Comparison of ENCODE assay signal across 9 cellular contexts in genomic region chr4:10095296-10095991, GRCh38. TPM values are rescaled to one million over a fixed set of nuclear protein-coding genes. Genes with fewer than 3 reads are reported as not detected.
DNase-seq lines count a peak whose midpoint lies in the region; ATAC-seq, FAIRE-seq and TF ChIP-seq lines count a peak whose summit lies in the region.
"Had no signal": no experiment of that assay in that cellular context is flagged by ENCODE, and none has a peak within 500 bp of the region (broad histone marks: within the 10 kb centered on the region; RNA-seq: fewer than 3 reads in every experiment).

No MANE protein-coding gene starts in this region.

- peak overlapping the region; percentile 21 to 97 (median 89); a peak in 21 of 22 replicates for H3K27ac ChIP-seq in BLaER1 treated with 17β-estradiol and CSF1 and Interleukin-3, amounts not matched to agents 10 nM and 100 nM
- peak overlapping the region; percentile 76 for H3K27ac ChIP-seq in GM12878 (ENCODE audit: control insufficient read depth, insufficient read depth)

- TF ChIP-seq EP300 in GM12878 (IDR thresholded peaks at IDR 0.05; ENCODE audit: borderline replicate concordance in 1 of 2, control insufficient read depth in 1 of 2, low read depth in 2 of 2, low read length in 2 of 2) = no peak

- no peak for TF ChIP-seq CTCF in GM12878 (IDR thresholded peaks at IDR 0.05 in 2 of 3, conservative IDR thresholded peaks at IDR 0.05 in 1 of 3; ENCODE audit: control insufficient read depth in 2 of 3, extremely low read depth in 1 of 3, insufficient read depth in 1 of 3, low read depth in 3 of 3, low read length in 3 of 3)

- intact Hi-C loops in GM12878 (cut with micrococcal nuclease; ENCODE audit: unreplicated experiment) = no loop called here

- H3K27me3 ChIP-seq in BLaER1 treated with 17β-estradiol and CSF1 and Interleukin-3, amounts not matched to agents 10 nM and 100 nM = no peaks in the 10 kb centered on the region
- H3K27me3 ChIP-seq in GM12878 (replicated peaks in 1 of 2; ENCODE audit: control insufficient read depth in 2 of 2, insufficient read depth in 2 of 2, low read length in 1 of 2) = no peaks in the 10 kb centered on the region

- H3K27ac Mint-ChIP-seq in naive thymus-derived CD8-positive, alpha-beta T cell = peak overlapping the region; percentile 70 to 97 (median 90)
- H3K27ac Mint-ChIP-seq: endodermal cell had no signal

- no TSS peak for BruUV-seq in GM12878 (replicated peaks; lab: Mats Ljungman, UMichigan)

- H3K9me3 Mint-ChIP-seq in naive thymus-derived CD8-positive, alpha-beta T cell = no peaks in the 10 kb centered on the region
- H3K9me3 Mint-ChIP-seq: endodermal cell had no signal

- H3K4me3 Mint-ChIP-seq in naive thymus-derived CD8-positive, alpha-beta T cell = peak overlapping the region in 8 of 10 donors; percentile 41 to 76 (median 58)
- H3K4me3 Mint-ChIP-seq: endodermal cell had no signal

- peak overlapping the region; percentile 29 to 85 (median 73); a peak in 21 of 22 replicates for H3K9ac ChIP-seq in BLaER1 treated with 17β-estradiol and CSF1 and Interleukin-3, amounts not matched to agents 10 nM and 100 nM
- H3K9ac ChIP-seq in GM12878 (ENCODE audit: control insufficient read depth, insufficient read depth, low read length) = peak overlapping the region; percentile 38; the same call in 1 of the 2 replicates

- DNase-seq in GM12878 (ENCODE audit: low read depth, low spot score) (no peak), hippocampal formation (lab: John Stamatoyannopoulos, UW) (no peak), COLO668 (lab: John Stamatoyannopoulos, UW; ENCODE audit: unreplicated experiment) (no peak), anterior cingulate cortex (lab: John Stamatoyannopoulos, UW) (no peak), NCI-H2107 treated with DMSO at 0.1 percent for 48 hours (lab: John Stamatoyannopoulos, UW; ENCODE audit: unreplicated experiment) (no peak)
- no peak for DNase-seq in naive thymus-derived CD8-positive, alpha-beta T cell
- DNase-seq: endodermal cell had no signal

- no peak overlapping the region for H2AFZ ChIP-seq in GM12878 (ENCODE audit: control insufficient read depth, low read depth, low read length)

- CTCF ChIA-PET in GM12878 (lab: Yijun Ruan, JAX) = interaction anchor here (0.6 to 2.0 kb wide), 2 partner anchors 22 to 374 kb away, joined by 3 to 4 read pairs; no protein-coding TSS in a partner anchor

- H3K4me1 ChIP-seq in BLaER1 treated with 17β-estradiol and CSF1 and Interleukin-3, amounts not matched to agents 10 nM and 100 nM = peaks cover 99 to 100% (median 100%) of the 10 kb centered on the region in 10 experiments
- peaks cover 40% of the 10 kb centered on the region for H3K4me1 ChIP-seq in GM12878 (ENCODE audit: control insufficient read depth, insufficient read depth, low read length)

- ATAC-seq in HG03066 (IDR thresholded peaks at IDR 0.05; ENCODE audit: low read depth, unreplicated experiment) (peak; percentile 34), GM12878 (peak; percentile 28)
- peak in 1 of 2 donors; percentile 15 for ATAC-seq in naive thymus-derived CD8-positive, alpha-beta T cell

- in situ Hi-C loops in GM12878 (cut with MboI) = no loop called here

- H3K36me3 ChIP-seq in BLaER1 treated with 17β-estradiol and CSF1 and Interleukin-3, amounts not matched to agents 10 nM and 100 nM = peaks cover 59 to 95% (median 85%) of the 10 kb centered on the region in 11 experiments
- peaks cover 61 to 87% of the 10 kb centered on the region in 2 experiments for H3K36me3 ChIP-seq in GM12878 (ENCODE audit: control insufficient read depth in 2 of 2, insufficient read depth in 2 of 2, low read length in 1 of 2)

- peaks cover 47 to 98% (median 92%) of the 10 kb centered on the region in 4 donors for H3K4me1 Mint-ChIP-seq in naive thymus-derived CD8-positive, alpha-beta T cell

- POLR2A ChIA-PET in GM12878 (lab: Charles Lee) = interaction anchor here (1.0 to 3.8 kb wide), 3 partner anchors 13 to 26 kb away, joined by 3 to 32 read pairs (median 3); partner anchors contain the start of gene WDR1
- POLR2A ChIA-PET in naive thymus-derived CD8-positive, alpha-beta T cell (lab: Charles Lee) = interaction anchor here (0.5 to 17.3 kb wide), 4 partner anchors 8 to 361 kb away, joined by 3 to 349 read pairs (median 4); partner anchors contain the start of gene WDR1

- SMC1A ChIA-PET in GM12878 (lab: Charles Lee; ENCODE audit: uncharacterized antibody, unreplicated experiment) = interaction anchor here (1.3 kb wide), 1 partner anchor 23 kb away, joined by 7 read pairs; no protein-coding TSS in a partner anchor

- peak; percentile 31; the same call in 1 of the 2 replicates for TF ChIP-seq POLR2A in GM12878 (IDR thresholded peaks at IDR 0.05; ENCODE audit: low read depth, low read length)

- peak overlapping the region; percentile 82 to 98 (median 96) for H3K4me2 ChIP-seq in BLaER1 treated with 17β-estradiol and CSF1 and Interleukin-3, amounts not matched to agents 10 nM and 100 nM
- peak overlapping the region; percentile 21; the same call in 1 of the 2 replicates for H3K4me2 ChIP-seq in GM12878 (ENCODE audit: control insufficient read depth, insufficient read depth)

- H3K79me2 ChIP-seq in GM12878 (ENCODE audit: control insufficient read depth, insufficient read depth, low read length) = peaks cover 46% of the 10 kb centered on the region

- 71% methylated on average over 13 of the region's 13 CpGs for WGBS in GM12878 (ENCODE audit: insufficient coverage, insufficient replicate concordance, low lambda C conversion rate, missing lambda C conversion rate)

- RAD21 ChIA-PET in GM12878 (lab: Charles Lee; ENCODE audit: unreplicated experiment) = interaction anchor here (1.1 to 2.2 kb wide), 2 partner anchors 19 to 22 kb away, joined by 3 to 12 read pairs; partner anchors contain the start of gene WDR1

- TF ChIP-seq RAD21 in GM12878 (IDR thresholded peaks at IDR 0.05; ENCODE audit: insufficient read depth, low read depth, low read length) = no peak

- peaks cover 0 to 94% (median 14%) of the 10 kb centered on the region in 3 donors for H3K36me3 Mint-ChIP-seq in naive thymus-derived CD8-positive, alpha-beta T cell

- FAIRE-seq in GM12878 (lab: Jason Lieb, UNC) = no peak

- H3K27me3 Mint-ChIP-seq in naive thymus-derived CD8-positive, alpha-beta T cell = no peaks in the 10 kb centered on the region

- H3K9me3 ChIP-seq in BLaER1 treated with 17β-estradiol and CSF1 and Interleukin-3, amounts not matched to agents 10 nM and 100 nM (replicated peaks in 1 of 11) = no peaks in the 10 kb centered on the region
- H3K9me3 ChIP-seq in GM12878 (replicated peaks; ENCODE audit: control insufficient read depth, insufficient read depth, low read length) = no peaks in the 10 kb centered on the region

- peak overlapping the region in 8 of 10 experiments; percentile 15 to 50 (median 42); a peak in 13 of 20 replicates for H3K4me3 ChIP-seq in BLaER1 treated with 17β-estradiol and CSF1 and Interleukin-3, amounts not matched to agents 10 nM and 100 nM
- no peak overlapping the region for H3K4me3 ChIP-seq in GM12878

- H4K20me1 ChIP-seq in BLaER1 treated with 17β-estradiol and CSF1 and Interleukin-3, amounts not matched to agents 10 nM and 100 nM = peaks cover 57 to 100% (median 97%) of the 10 kb centered on the region in 11 experiments
- H4K20me1 ChIP-seq in GM12878 (ENCODE audit: control insufficient read depth, insufficient read depth) = peaks cover 12% of the 10 kb centered on the region

TF ChIP-seq in GM12878, 131 proteins besides CTCF, POLR2A, EP300 and RAD21 (continues in another document):
- TF ChIP-seq BCL3 (IDR thresholded peaks at IDR 0.05; ENCODE audit: borderline replicate concordance, insufficient read depth, low read depth, low read length, poor library complexity, severe bottlenecking) (no peak), SPI1 (IDR thresholded peaks at IDR 0.05; ENCODE audit: borderline replicate concordance, insufficient read depth, low read depth, low read length) (0 out of 2 replicates have a peak, but pooled peaks have one; percentile 6)

RNA-seq across cellular contexts. Expression of gene WDR1, which starts 21.2 kb away (rescaled TPM):
- 70.7 and 75.4 TPM in 2 replicates for total RNA-seq in GM12878 (2013; cell fraction: nucleolus; rRNA removed)
- total RNA-seq in GM12878 (2014; rRNA removed) (250 and 290 TPM in 2 replicates), GM12878 (2014; rRNA removed; fragmentation: Illumina TruSeq; extraction: Trizol) (202 and 221 TPM in 2 replicates), GM12878 (2021) (397 and 420 TPM in 2 replicates)
- 99.8 TPM for polyA plus RNA-seq in GM12878 (2011; ENCODE audit: low read depth)
- polyA plus RNA-seq in GM12878 (2011; rRNA removed) (297 and 322 TPM in 2 replicates), GM12878 (2014; fragmentation: Illumina TruSeq; extraction: Trizol) (289 and 325 TPM in 2 replicates), GM12878 (2014; fragmentation: Nextera tagmentation; extraction: Ambion mirVana) (10 to 100 TPM; 28.5 to 57.1 TPM), GM12878 (2014; rRNA removed) (276 and 292 TPM in 2 replicates), GM12878 (2016; fragmentation: Nextera tagmentation; extraction: Ambion mirVana) (100 to 1,000 TPM; 334 to 348 TPM)
- polyA plus RNA-seq in GM12878 (2011; cell fraction: cytosol; rRNA removed) = 401 and 501 TPM in 2 replicates
- 291 and 412 TPM in 2 replicates for polyA plus RNA-seq in GM12878 (2011; cell fraction: nucleus; rRNA removed)
- 164 and 182 TPM in 2 replicates for polyA plus RNA-seq in GM12878 (2012)
- polyA minus RNA-seq in GM12878 (2011; rRNA and poly(A)+ RNA removed) = 278 and 351 TPM in 2 replicates
- polyA minus RNA-seq in GM12878 (2011; cell fraction: cytosol; rRNA and poly(A)+ RNA removed) = 100.0 and 127 TPM in 2 replicates
- 60.9 and 119 TPM in 2 replicates for polyA minus RNA-seq in GM12878 (2011; cell fraction: nucleus; rRNA and poly(A)+ RNA removed)
- total RNA-seq in naive thymus-derived CD8-positive, alpha-beta T cell = 100 to 1,000 TPM; 295 to 300 TPM
- polyA plus RNA-seq in naive thymus-derived CD8-positive, alpha-beta T cell = 100 to 1,000 TPM; 304 to 378 (median 322) TPM
